Comparison of ENCODE assay signal across 10 cellular contexts in genomic region chr17:51135956-51136355, GRCh38.
"Had no signal": no experiment of that assay in that cellular context is flagged by ENCODE, and none has a peak within 500 bp of the region (broad histone marks: within the 10 kb centered on the region; RNA-seq: fewer than 3 reads in every experiment).

No MANE protein-coding gene starts in this region.

- H3K4me1 ChIP-seq: HAP-1 had no signal

- H3K4me3 ChIP-seq: GM23248, HAP-1 had no signal

- H3K9me3 ChIP-seq: HAP-1 had no signal

- H2AFZ ChIP-seq: GM23248 had no signal

- H3K4me3 Mint-ChIP-seq: HFFc6 had no signal

- ATAC-seq: HCT116 had no signal

- H3K27ac ChIP-seq: GM23248, HL-60, KMS-11 had no signal

- H3K36me3 ChIP-seq: HAP-1 had no signal

- H3K9ac ChIP-seq: GM23248, KMS-11 had no signal

- H3K27ac Mint-ChIP-seq: HFFc6 had no signal

- DNase-seq: GM23248, GOT3, H7, HFFc6, IMR-90, KBM-7 had no signal

- H3K9me3 Mint-ChIP-seq: HFFc6 had no signal

- H3K4me2 ChIP-seq: KMS-11 had no signal
